16 cellular contexts compared by ENCODE assay signal in the genomic region with DNA sequence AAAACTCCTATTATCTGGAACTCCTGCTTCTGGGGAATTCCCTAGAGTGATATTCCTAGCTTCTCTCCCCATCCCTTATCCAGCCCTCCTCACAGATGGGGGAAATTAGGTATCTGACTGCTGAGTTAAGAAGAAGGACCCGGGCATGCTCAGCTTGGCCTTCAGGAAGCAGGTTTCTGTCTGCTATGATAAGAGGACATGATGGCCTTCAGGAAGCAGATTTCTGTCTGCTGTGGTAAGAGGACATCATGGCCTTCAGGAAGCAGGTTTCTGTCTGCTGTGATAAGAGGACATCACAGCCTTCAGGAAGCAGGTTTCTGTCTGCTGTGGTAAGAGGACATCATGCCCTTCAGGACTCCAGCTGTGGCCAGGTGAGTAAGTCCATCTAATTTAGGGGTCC.
"Had no signal": no experiment of that assay in that cellular context is flagged by ENCODE, and none has a peak within 500 bp of the region (broad histone marks: within the 10 kb centered on the region; RNA-seq: fewer than 3 reads in every experiment).

No MANE protein-coding gene starts in this region.

- H3K27ac Mint-ChIP-seq: activated CD4-positive, alpha-beta memory T cell treated with anti-CD3 and anti-CD28 coated beads, Interleukin-2, amount 10 ng/mL, durations not matched to agents 7 days and 5 days had no signal

- H3K27ac ChIP-seq: gastroesophageal sphincter, heart right ventricle, pancreas, sigmoid colon, spleen, thoracic aorta had no signal

- H3K36me3 ChIP-seq: gastroesophageal sphincter, pancreas, sigmoid colon, thoracic aorta had no signal

- H3K4me3 Mint-ChIP-seq: activated CD4-positive, alpha-beta memory T cell treated with anti-CD3 and anti-CD28 coated beads, Interleukin-2, amount 10 ng/mL, durations not matched to agents 7 days and 5 days had no signal

- H3K4me1 Mint-ChIP-seq: activated CD4-positive, alpha-beta memory T cell treated with anti-CD3 and anti-CD28 coated beads, Interleukin-2, amount 10 ng/mL, durations not matched to agents 7 days and 5 days had no signal

- H3K27me3 Mint-ChIP-seq: activated CD4-positive, alpha-beta memory T cell treated with anti-CD3 and anti-CD28 coated beads, Interleukin-2, amount 10 ng/mL, durations not matched to agents 7 days and 5 days had no signal

- FAIRE-seq: colon, pancreas had no signal

- ATAC-seq: activated naive CD4-positive, alpha-beta T cell treated with anti-CD3 and anti-CD28 coated beads, Interleukin-2, amount 50 U/mL, for 72 hours; gastroesophageal sphincter; left colon; pancreas had no signal

- DNase-seq: activated CD4-positive, alpha-beta memory T cell treated with anti-CD3 and anti-CD28 coated beads, Interleukin-2, amount 10 ng/mL, durations not matched to agents 7 days and 5 days; activated CD4-positive, alpha-beta T cell treated with anti-CD3 and anti-CD28 coated beads for 4 hours; activated gamma-delta T cell; activated T-cell treated with anti-CD3 and anti-CD28 coated beads, Interleukin-2, amount 50 U/mL, for 48 hours; effector memory CD4-positive, alpha-beta T cell; heart right ventricle; left colon; pancreas; sigmoid colon; spleen; T-helper 9 cell had no signal

- H3K4me1 ChIP-seq: pancreas had no signal

- H3K9me3 ChIP-seq: gastroesophageal sphincter, pancreas, sigmoid colon, thoracic aorta had no signal

- H3K4me3 ChIP-seq: gastroesophageal sphincter, heart right ventricle, lung, pancreas, sigmoid colon, spleen, thoracic aorta had no signal

- H3K27me3 ChIP-seq: gastroesophageal sphincter, heart right ventricle, pancreas, sigmoid colon, spleen had no signal
